Comparison of ENCODE assay signal across 8 cellular contexts in the genomic region with DNA sequence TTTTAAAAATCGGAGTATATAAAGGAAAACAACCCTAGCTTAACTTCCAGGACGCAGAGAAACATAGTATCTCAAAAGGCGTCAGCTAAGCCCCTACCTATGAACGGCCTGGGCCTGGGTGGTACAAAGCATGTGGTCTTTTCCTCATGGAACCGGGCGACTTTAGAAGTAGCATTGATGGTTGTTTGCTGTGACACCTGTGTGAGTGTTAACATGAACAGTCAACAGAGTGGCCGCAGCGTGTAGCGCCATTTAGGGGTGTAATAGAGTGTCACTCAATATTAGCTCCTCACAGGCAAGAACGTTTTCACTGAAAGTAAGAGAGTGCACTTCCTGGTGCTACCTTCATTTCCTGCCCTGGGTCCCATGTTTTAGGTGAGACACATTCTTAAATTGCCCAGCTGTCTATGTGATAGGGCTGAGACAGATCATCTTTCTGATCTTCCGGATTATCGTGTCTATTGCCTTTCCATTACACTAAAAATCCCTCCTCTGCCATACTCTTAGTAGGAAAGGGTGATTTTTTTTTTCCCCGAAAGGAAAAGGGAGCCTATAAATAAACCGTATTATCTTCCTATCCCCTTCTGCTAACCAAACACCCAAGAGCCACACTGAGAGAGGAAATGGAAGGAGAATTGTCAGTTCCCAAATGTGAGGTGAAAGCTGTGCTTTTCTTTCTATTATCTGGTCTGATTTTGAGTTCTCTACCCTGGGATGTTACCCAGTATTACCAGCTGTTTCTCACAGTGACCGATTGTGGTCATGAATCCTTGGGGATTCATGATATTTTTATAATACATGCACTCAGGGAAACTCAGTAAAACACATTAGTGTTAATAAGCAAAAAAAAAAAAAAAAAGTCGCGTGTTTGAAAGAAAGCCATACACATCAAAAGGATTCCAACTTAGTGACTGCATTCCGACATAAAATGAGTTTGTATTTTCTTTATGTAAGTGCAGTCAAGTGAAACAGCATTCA. TPM values are rescaled to one million over a fixed set of nuclear protein-coding genes. Genes with fewer than 3 reads are reported as not detected.
DNase-seq lines count a peak whose midpoint lies in the region; ATAC-seq, FAIRE-seq and TF ChIP-seq lines count a peak whose summit lies in the region.

No MANE protein-coding gene starts in this region.

- H3K4me3 ChIP-seq in H1 (ENCODE audit: extremely low read depth in 1 of 4, insufficient read depth in 2 of 4, low read depth in 3 of 4, low read length in 4 of 4) (peak overlapping the region; percentile 80 to 92 (median 88)), thoracic aorta (peak overlapping the region; percentile 86)

- H2AK5ac ChIP-seq in H1 (ENCODE audit: low read depth, low read length) = no peak overlapping the region

- 38% methylated on average over 18 of the region's 18 CpGs; no CpG with 5 or more reads in 1 of the 2 experiments for WGBS in H1 (ENCODE audit: extremely low coverage in 1 of 2, insufficient coverage in 1 of 2, insufficient read length in 1 of 2, insufficient replicate concordance in 2 of 2, low coverage in 1 of 2, low lambda C conversion rate in 2 of 2, missing lambda C conversion rate in 1 of 2), 2 experiments

- DNase-seq in NCI-H1436 (lab: John Stamatoyannopoulos, UW) (peak; percentile 24), NCI-H1436 treated with DMSO at 0.1 percent for 48 hours (lab: John Stamatoyannopoulos, UW) (no peak), NCI-H2227 treated with DMSO at 0.1 percent for 48 hours (lab: John Stamatoyannopoulos, UW) (peak; percentile 54), H1 (ENCODE audit: low read depth in 1 of 2, low spot score in 2 of 2) (no peak), natural killer cell (peak; percentile 56), thoracic aorta (ENCODE audit: low spot score) (no peak)
- peak; percentile 46 to 52 for DNase-seq in activated CD4-positive, alpha-beta T cell treated with anti-CD3 and anti-CD28 coated beads, Interleukin-2, amount 50 U/mL, for 4 hours

- no peak overlapping the region for H4K5ac ChIP-seq in H1 (ENCODE audit: insufficient read length, low read depth, low read length)

- H3K18ac ChIP-seq in H1 (ENCODE audit: extremely low read depth, low read length) = no peak overlapping the region

- H2BK12ac ChIP-seq in H1 (ENCODE audit: low read depth, low read length) = no peak overlapping the region

- H3K36me3 ChIP-seq in H1 (ENCODE audit: control insufficient read depth in 2 of 4, insufficient read depth in 4 of 4, low read length in 3 of 4) (no peaks in the 10 kb centered on the region; a peak in 1 of 8 replicates), thoracic aorta (no peaks in the 10 kb centered on the region)

- TF ChIP-seq EP300 in H1 (IDR thresholded peaks at IDR 0.05; ENCODE audit: borderline replicate concordance in 1 of 2, low read depth in 2 of 2, low read length in 2 of 2) = no peak

- peak overlapping the region; percentile 88 to 93 for H3K4me2 ChIP-seq in H1 (ENCODE audit: insufficient read depth in 1 of 2, low read depth in 2 of 2, low read length in 2 of 2)

- H3K14ac ChIP-seq in H1 (ENCODE audit: insufficient read length) = no peak overlapping the region

- H3K9ac ChIP-seq in H1 (replicated peaks in 1 of 4; ENCODE audit: extremely low read depth in 1 of 4, low read depth in 3 of 4, low read length in 3 of 4) = peak overlapping the region in 3 of 4 experiments; percentile 76 to 93 (median 90); a peak in 6 of 7 replicates

- POLR2A ChIA-PET in H1 (lab: Charles Lee; ENCODE audit: partially characterized antibody) = interaction anchor here (0.6 to 3.6 kb wide), 14 partner anchors 8 to 591 kb away, joined by 3 to 22 read pairs (median 6); no protein-coding TSS in a partner anchor

- intact Hi-C loops in natural killer cell (cut with micrococcal nuclease) = no loop called here

- no peak overlapping the region for H3K56ac ChIP-seq in H1 (replicated peaks; ENCODE audit: insufficient read length, low read depth, low read length)

- H3K4me1 Mint-ChIP-seq in natural killer cell = peaks cover 45 to 54% of the 10 kb centered on the region in 2 donors

- H3K23me2 ChIP-seq in H1 (ENCODE audit: low read depth, low read length) = peaks cover 3% of the 10 kb centered on the region

- no peak overlapping the region for H2BK20ac ChIP-seq in H1 (ENCODE audit: low read length)

- H3K36me3 Mint-ChIP-seq in natural killer cell = no peaks in the 10 kb centered on the region

- no peaks in the 10 kb centered on the region for H3K79me1 ChIP-seq in H1 (ENCODE audit: low read depth, low read length)

- TF ChIP-seq POLR2A in H1 (IDR thresholded peaks at IDR 0.05; ENCODE audit: control extremely low read depth in 1 of 2, low read depth in 2 of 2, low read length in 2 of 2) = no peak

- H3K9me3 ChIP-seq in H1 (ENCODE audit: insufficient read depth in 2 of 2, low read depth in 1 of 2, low read length in 1 of 2) (no peaks in the 10 kb centered on the region), thoracic aorta (no peaks in the 10 kb centered on the region)

- no peak overlapping the region for H3K4ac ChIP-seq in H1 (replicated peaks; ENCODE audit: insufficient read length, low read depth, low read length)

- no peaks in the 10 kb centered on the region for H3K9me3 Mint-ChIP-seq in natural killer cell

- H3K23ac ChIP-seq in H1 (ENCODE audit: insufficient read length) = no peak overlapping the region

- H2BK15ac ChIP-seq in H1 (ENCODE audit: low read length) = no peak overlapping the region

- no peak overlapping the region for H4K8ac ChIP-seq in H1 (ENCODE audit: extremely low read depth, insufficient read depth, low read length)

- peak; percentile 28 for ATAC-seq in HG02973 (IDR thresholded peaks at IDR 0.05; ENCODE audit: unreplicated experiment)
- peak; percentile 31 to 52 (median 41) for ATAC-seq in natural killer cell
- no peak for ATAC-seq in thoracic aorta (ENCODE audit: insufficient number of reproducible peaks, low FRiP score, low read depth)

- H4K20me1 ChIP-seq in H1 (replicated peaks in 1 of 2; ENCODE audit: control insufficient read depth in 1 of 2, insufficient read depth in 2 of 2, low read length in 2 of 2) = peaks cover 2 to 7% of the 10 kb centered on the region in 2 experiments

- peaks cover 5 to 18% (median 6%) of the 10 kb centered on the region in 4 experiments; a peak in 6 of 7 replicates for H3K4me1 ChIP-seq in H1 (replicated peaks in 1 of 4; ENCODE audit: control insufficient read depth in 3 of 4, insufficient read depth in 4 of 4, low read length in 3 of 4)
- peaks cover 20 to 37% of the 10 kb centered on the region in 2 donors for H3K4me1 ChIP-seq in thoracic aorta (ENCODE audit: control insufficient read depth in 1 of 2, low read depth in 2 of 2)

- TF ChIP-seq RAD21 in H1 (IDR thresholded peaks at IDR 0.05 in 1 of 2, conservative IDR thresholded peaks at IDR 0.05 in 1 of 2; ENCODE audit: low read depth in 2 of 2, low read length in 2 of 2) = no peak

- 0 out of 2 replicates have a peak overlapping the region, but pooled peaks have one; percentile 95 for H3K27ac ChIP-seq in H1 (ENCODE audit: low read depth, low read length)
- H3K27ac ChIP-seq in thoracic aorta = peak overlapping the region; percentile 83 to 91

- H2BK5ac ChIP-seq in H1 (ENCODE audit: low read depth, low read length) = no peak overlapping the region

- H2AFZ ChIP-seq in H1 (ENCODE audit: low read length) = no peak overlapping the region

- CTCF ChIA-PET in H1 (lab: Charles Lee; ENCODE audit: partially characterized antibody) = interaction anchor here (0.7 to 2.6 kb wide), 8 partner anchors 8 to 1048 kb away, joined by 3 to 8 read pairs (median 3); no protein-coding TSS in a partner anchor

- H3K4me3 Mint-ChIP-seq in natural killer cell = peak overlapping the region; percentile 96

- H3K27me3 ChIP-seq in H1 (replicated peaks in 1 of 4; ENCODE audit: control insufficient read depth in 3 of 4, extremely low read depth in 1 of 4, insufficient read depth in 3 of 4, low read length in 3 of 4) (no peaks in the 10 kb centered on the region), thoracic aorta (replicated peaks; ENCODE audit: insufficient read depth) (no peaks in the 10 kb centered on the region)

- peak; percentile 28 for FAIRE-seq in H1 (lab: Jason Lieb, UNC)

- H3K27ac Mint-ChIP-seq in natural killer cell = peak overlapping the region; percentile 93 to 94

- H2BK120ac ChIP-seq in H1 (replicated peaks; ENCODE audit: low read depth, low read length) = no peak overlapping the region

- TF ChIP-seq CTCF in H1 (IDR thresholded peaks at IDR 0.05; ENCODE audit: control extremely low read depth in 1 of 3, insufficient read depth in 1 of 3, low read depth in 1 of 3, low read length in 3 of 3) (no peak), natural killer cell (IDR thresholded peaks at IDR 0.05) (no peak), thoracic aorta (IDR thresholded peaks at IDR 0.05) (no peak)

- H4K91ac ChIP-seq in H1 (replicated peaks; ENCODE audit: insufficient read length, low read length) = no peak overlapping the region

- H3K79me2 ChIP-seq in H1 (ENCODE audit: control insufficient read depth in 1 of 2, insufficient read depth in 2 of 2, low read length in 2 of 2) = peaks cover 19 to 60% of the 10 kb centered on the region in 2 experiments

- no peaks in the 10 kb centered on the region for H3K27me3 Mint-ChIP-seq in natural killer cell (ENCODE audit: low read depth in 2 of 2)

TF ChIP-seq in H1, 55 proteins besides CTCF, POLR2A, EP300 and RAD21:
- TF ChIP-seq RXRA (IDR thresholded peaks at IDR 0.05; ENCODE audit: insufficient read depth, low read depth, low read length) (no peak), TCF12 (IDR thresholded peaks at IDR 0.05; ENCODE audit: low read depth, low read length) (no peak), MAX (IDR thresholded peaks at IDR 0.05) (no peak), YY1 (IDR thresholded peaks at IDR 0.05; ENCODE audit: low read depth, low read length) (0 out of 2 replicates have a peak, but pooled peaks have one; percentile 51), GABPA (IDR thresholded peaks at IDR 0.05; ENCODE audit: borderline replicate concordance, insufficient read depth, low read length) (peak; percentile 84; the same call in 1 of the 2 replicates), EZH2 (IDR thresholded peaks at IDR 0.05; ENCODE audit: low read depth, low read length, severe bottlenecking) (no peak)
TF ChIP-seq in H1: peak in this region for 2.

RNA-seq across cellular contexts. Expression of gene GORASP2, which starts 1.4 kb away (rescaled TPM):
- 81.3 and 86.8 TPM in 2 replicates for total RNA-seq in H1 (2021; fragmentation: NEBNext Ultra II Directional; extraction: Animal tissue kit (Norgen Biotek cat#: 25700))
- 187 and 214 TPM in 2 replicates for polyA plus RNA-seq in H1 (2011; rRNA removed)
- 120 TPM for polyA plus RNA-seq in H1 (2011; cell fraction: cytosol; rRNA removed)
- polyA plus RNA-seq in H1 (2011; cell fraction: nucleus; rRNA removed) = 94.2 TPM
- polyA plus RNA-seq in H1 (2012, experiment 1 of 2) = 71.5 to 83.8 TPM (median 77.3 TPM) in 4 replicates
- polyA plus RNA-seq in H1 (2012, experiment 2 of 2) = 43.3 TPM
- polyA plus RNA-seq in H1 (2013, experiment 1 of 2) = 82.8 TPM
- polyA plus RNA-seq in H1 (2013, experiment 2 of 2) = 88.6 TPM
- polyA minus RNA-seq in H1 (2011; rRNA and poly(A)+ RNA removed) = 112 and 134 TPM in 2 replicates
- polyA minus RNA-seq in H1 (2011; cell fraction: cytosol; rRNA and poly(A)+ RNA removed) = 52.0 TPM
- 60.4 TPM for polyA minus RNA-seq in H1 (2011; cell fraction: nucleus; rRNA and poly(A)+ RNA removed)
- total RNA-seq in natural killer cell (10 to 100 TPM; 75.3 to 94.5 (median 80.3) TPM), thoracic aorta (10 to 100 TPM; 46.3 to 50.9 TPM)

Comparison
In these comparisons a context has a peak if more than half of its experiments do, and no peak if none do; other contexts are left out.
1. DNase-seq: peak in NCI-H1436 (single experiment), NCI-H2227 treated with DMSO at 0.1 percent for 48 hours (single experiment), activated CD4-positive, alpha-beta T cell treated with anti-CD3 and anti-CD28 coated beads, Interleukin-2, amount 50 U/mL, for 4 hours (2 of 2) and natural killer cell (single experiment); none in NCI-H1436 treated with DMSO at 0.1 percent for 48 hours (single experiment), H1 (0 of 2) and thoracic aorta (single experiment).